ENCODE assay signal across 24 cellular contexts in genomic region chr10:131011936-131012640, GRCh38.
"Had no signal": no experiment of that assay in that cellular context is flagged by ENCODE, and none has a peak within 500 bp of the region (broad histone marks: within the 10 kb centered on the region; RNA-seq: fewer than 3 reads in every experiment).

No MANE protein-coding gene starts in this region.

- H3K27ac ChIP-seq: heart left ventricle, left lung, neural progenitor cell, ovary, right atrium auricular region, skin epidermis, suprapubic skin, thoracic aorta, tibial artery, uterus had no signal

- H3K4me3 ChIP-seq: heart left ventricle, left lung, neural progenitor cell, ovary, right atrium auricular region, skin epidermis, suprapubic skin, thoracic aorta, tibial artery, uterus had no signal

- H3K36me3 Mint-ChIP-seq: immature natural killer cell; memory B cell; naive B cell; natural killer cell; neural progenitor cell; stimulated activated effector memory CD8-positive, alpha-beta T cell treated with anti-CD3 and anti-CD28 coated beads, Interleukin-12 subunit alpha, Interleukin-12 subunit beta, amount 100 ng/mL, for 72 hours had no signal

- H3K27ac Mint-ChIP-seq: immature natural killer cell; memory B cell; naive B cell; natural killer cell; nephron progenitor cell; neural progenitor cell; progenitor cell of endocrine pancreas; stimulated activated effector memory CD8-positive, alpha-beta T cell treated with anti-CD3 and anti-CD28 coated beads, Interleukin-12 subunit alpha, Interleukin-12 subunit beta, amount 100 ng/mL, for 72 hours; stimulated activated naive CD8-positive, alpha-beta T cell treated with anti-CD3 and anti-CD28 coated beads, Interleukin-15, Interleukin-2, amounts not matched to agents 100 ng/mL and 50 ng/mL, for 24 hours had no signal

- H3K4me3 Mint-ChIP-seq: immature natural killer cell; memory B cell; naive B cell; natural killer cell; nephron progenitor cell; neural progenitor cell; stimulated activated effector memory CD8-positive, alpha-beta T cell treated with anti-CD3 and anti-CD28 coated beads, Interleukin-12 subunit alpha, Interleukin-12 subunit beta, amount 100 ng/mL, for 72 hours; stimulated activated naive CD8-positive, alpha-beta T cell treated with anti-CD3 and anti-CD28 coated beads, Interleukin-15, Interleukin-2, amounts not matched to agents 100 ng/mL and 50 ng/mL, for 24 hours had no signal

- H3K27me3 ChIP-seq: neural progenitor cell, ovary, right atrium auricular region, uterus had no signal

- H3K4me1 Mint-ChIP-seq: immature natural killer cell; memory B cell; naive B cell; natural killer cell; neural progenitor cell; stimulated activated effector memory CD8-positive, alpha-beta T cell treated with anti-CD3 and anti-CD28 coated beads, Interleukin-12 subunit alpha, Interleukin-12 subunit beta, amount 100 ng/mL, for 72 hours had no signal

- H3K9me3 Mint-ChIP-seq: immature natural killer cell; natural killer cell; nephron progenitor cell; neural progenitor cell; stimulated activated effector memory CD8-positive, alpha-beta T cell treated with anti-CD3 and anti-CD28 coated beads, Interleukin-12 subunit alpha, Interleukin-12 subunit beta, amount 100 ng/mL, for 72 hours; stimulated activated naive CD8-positive, alpha-beta T cell treated with anti-CD3 and anti-CD28 coated beads, Interleukin-15, Interleukin-2, amounts not matched to agents 100 ng/mL and 50 ng/mL, for 24 hours had no signal

- DNase-seq: heart left ventricle; hypothalamus; immature natural killer cell; kidney; left colon; left lung; naive B cell; natural killer cell; nephron progenitor cell; ovary; stimulated activated CD4-positive, alpha-beta T cell treated with anti-CD3 and anti-CD28 coated beads, Interleukin-4, amount 100 ng/mL, for 24 hours; stimulated activated naive CD4-positive, alpha-beta T cell; trophoblast cell; uterus had no signal

- H3K27me3 Mint-ChIP-seq: progenitor cell of endocrine pancreas; stimulated activated naive CD8-positive, alpha-beta T cell treated with anti-CD3 and anti-CD28 coated beads, Interleukin-15, Interleukin-2, amounts not matched to agents 100 ng/mL and 50 ng/mL, for 24 hours had no signal

- H3K4me1 ChIP-seq: heart left ventricle, left lung, neural progenitor cell, right atrium auricular region, suprapubic skin, tibial artery, uterus had no signal

- H3K9me3 ChIP-seq: heart left ventricle, left lung, ovary, right atrium auricular region, suprapubic skin, thoracic aorta, tibial artery, uterus had no signal

- H3K36me3 ChIP-seq: heart left ventricle, left lung, neural progenitor cell, ovary, right atrium auricular region, suprapubic skin, thoracic aorta, tibial artery, uterus had no signal
